Comparison of ENCODE assay signal across 8 cellular contexts in genomic region chr11:114166897-114167323, GRCh38.
DNase-seq lines count a peak whose midpoint lies in the region; ATAC-seq and TF ChIP-seq lines count a peak whose summit lies in the region.

No MANE protein-coding gene starts in this region.

- no peaks in the 10 kb centered on the region for H3K27me3 ChIP-seq in gastrocnemius medialis

- TF ChIP-seq CTCF in gastrocnemius medialis (IDR thresholded peaks at IDR 0.05 in 4 of 5, conservative IDR thresholded peaks at IDR 0.05 in 1 of 5) (no peak), omental fat pad (IDR thresholded peaks at IDR 0.05) (no peak), CD14-positive monocyte (IDR thresholded peaks at IDR 0.05) (no peak)

- no peaks in the 10 kb centered on the region for H3K9me3 Mint-ChIP-seq in activated CD8-positive, alpha-beta T cell treated with anti-CD3 and anti-CD28 coated beads, Interleukin-2, amount 10 ng/mL, durations not matched to agents 7 days and 5 days (ENCODE audit: insufficient read depth)
- peaks cover 0 to 4% (median 0%) of the 10 kb centered on the region in 7 donors for H3K9me3 Mint-ChIP-seq in CD14-positive monocyte

- DNase-seq in GM04504 (ENCODE audit: low read depth) (peak; percentile 64), NCI-H2029 (lab: John Stamatoyannopoulos, UW) (peak; percentile 36), globus pallidus (ENCODE audit: low spot score) (peak; percentile 80), gastrocnemius medialis (peak in 1 of 2 donors; percentile 49), omental fat pad (ENCODE audit: low spot score) (no peak), NCI-H524 treated with DMSO at 0.1 percent for 48 hours (lab: John Stamatoyannopoulos, UW) (no peak), CD14-positive monocyte (ENCODE audit: low spot score) (no peak)
- DNase-seq in activated CD8-positive, alpha-beta T cell treated with anti-CD3 and anti-CD28 coated beads, Interleukin-2, amount 10 ng/mL, durations not matched to agents 7 days and 5 days = peak; percentile 48

- ATAC-seq in activated CD8-positive, alpha-beta T cell treated with anti-CD3 and anti-CD28 coated beads, Interleukin-2, amount 10 ng/mL, durations not matched to agents 7 days and 5 days = peak; percentile 62
- ATAC-seq in gastrocnemius medialis (peak in 1 of 2 donors; percentile 10), omental fat pad (ENCODE audit: low FRiP score) (no peak)

- intact Hi-C loops in gastrocnemius medialis (cut with DNase I; ENCODE audit: low total_unique reads) (no loop called here), CD14-positive monocyte (cut with micrococcal nuclease) (no loop called here)

- in situ Hi-C loops in gastrocnemius medialis (cut with MboI; ENCODE audit: low sequenced_read_pairs in 4 of 4) = no loop called here

- peaks cover 89 to 94% of the 10 kb centered on the region in 2 donors for H3K4me1 ChIP-seq in gastrocnemius medialis

- H3K27me3 Mint-ChIP-seq in activated CD8-positive, alpha-beta T cell treated with anti-CD3 and anti-CD28 coated beads, Interleukin-2, amount 10 ng/mL, durations not matched to agents 7 days and 5 days (ENCODE audit: low read depth) = no peaks in the 10 kb centered on the region
- peaks cover 6 to 9% (median 8%) of the 10 kb centered on the region in 3 donors for H3K27me3 Mint-ChIP-seq in CD14-positive monocyte (ENCODE audit: low read depth in 3 of 3)

- no peak for TF ChIP-seq POLR2A in gastrocnemius medialis (IDR thresholded peaks at IDR 0.05)

- POLR2A ChIA-PET in activated CD8-positive, alpha-beta T cell treated with anti-CD3 and anti-CD28 coated beads, Interleukin-2, amount 10 ng/mL, durations not matched to agents 7 days and 5 days (lab: Charles Lee) = interaction anchor here (0.9 to 2.6 kb wide), 3 partner anchors 15 to 29 kb away, joined by 3 to 14 read pairs (median 3); no protein-coding TSS in a partner anchor

- CTCF ChIA-PET in activated CD8-positive, alpha-beta T cell treated with anti-CD3 and anti-CD28 coated beads, Interleukin-2, amount 10 ng/mL, durations not matched to agents 7 days and 5 days (lab: Charles Lee) = interaction anchor here (1.2 to 9.5 kb wide), 6 partner anchors 14 to 94 kb away, joined by 3 to 89 read pairs (median 4); no protein-coding TSS in a partner anchor

- H3K4me3 ChIP-seq in gastrocnemius medialis = peak overlapping the region; percentile 7 to 62 (median 48)

- H3K36me3 Mint-ChIP-seq in activated CD8-positive, alpha-beta T cell treated with anti-CD3 and anti-CD28 coated beads, Interleukin-2, amount 10 ng/mL, durations not matched to agents 7 days and 5 days (ENCODE audit: low read depth) = peaks cover 4% of the 10 kb centered on the region
- peaks cover 10 to 13% of the 10 kb centered on the region in 2 donors for H3K36me3 Mint-ChIP-seq in CD14-positive monocyte

- H3K27ac ChIP-seq in gastrocnemius medialis = peak overlapping the region; percentile 94 to 99 (median 96)

- H3K4me3 Mint-ChIP-seq in activated CD8-positive, alpha-beta T cell treated with anti-CD3 and anti-CD28 coated beads, Interleukin-2, amount 10 ng/mL, durations not matched to agents 7 days and 5 days = peak overlapping the region; percentile 33
- peak overlapping the region in 1 of 2 donors; percentile 61 for H3K4me3 Mint-ChIP-seq in CD14-positive monocyte

- peak overlapping the region; percentile 77 for H3K27ac Mint-ChIP-seq in activated CD8-positive, alpha-beta T cell treated with anti-CD3 and anti-CD28 coated beads, Interleukin-2, amount 10 ng/mL, durations not matched to agents 7 days and 5 days
- H3K27ac Mint-ChIP-seq in CD14-positive monocyte = peak overlapping the region in 2 of 7 donors; percentile 3 to 41

- no peaks in the 10 kb centered on the region for H3K36me3 ChIP-seq in gastrocnemius medialis

- H3K9me3 ChIP-seq in gastrocnemius medialis = no peaks in the 10 kb centered on the region

- H3K4me1 Mint-ChIP-seq in activated CD8-positive, alpha-beta T cell treated with anti-CD3 and anti-CD28 coated beads, Interleukin-2, amount 10 ng/mL, durations not matched to agents 7 days and 5 days (ENCODE audit: low read depth) = peaks cover 93% of the 10 kb centered on the region
- H3K4me1 Mint-ChIP-seq in CD14-positive monocyte = peaks cover 85% of the 10 kb centered on the region

Comparison
In these comparisons a context has a peak if more than half of its experiments do, and no peak if none do; other contexts are left out.
1. DNase-seq: peak in GM04504 (single experiment), NCI-H2029 (single experiment), activated CD8-positive, alpha-beta T cell treated with anti-CD3 and anti-CD28 coated beads, Interleukin-2, amount 10 ng/mL, durations not matched to agents 7 days and 5 days (single experiment) and globus pallidus (single experiment); none in omental fat pad (single experiment), NCI-H524 treated with DMSO at 0.1 percent for 48 hours (single experiment) and CD14-positive monocyte (single experiment).